In genomic region chr20:9978395-9979004, GRCh38 we compare ENCODE assay signal across 8 cellular contexts. TPM values are rescaled to one million over a fixed set of nuclear protein-coding genes. Genes with fewer than 3 reads are reported as not detected.
DNase-seq lines count a peak whose midpoint lies in the region; ATAC-seq and TF ChIP-seq lines count a peak whose summit lies in the region.

No MANE protein-coding gene starts in this region.

- no peak overlapping the region for H3K9ac ChIP-seq in HCT116 (ENCODE audit: low read length)
- no peak overlapping the region for H3K9ac ChIP-seq in OCI-LY3 (ENCODE audit: low read length)

- H3K27ac ChIP-seq in HCT116 (ENCODE audit: low read depth, low read length) (peak overlapping the region; percentile 46; the same call in 1 of the 2 replicates), OCI-LY3 (ENCODE audit: low read length) (no peak overlapping the region), right cardiac atrium (ENCODE audit: low read length) (no peak overlapping the region)

- no peaks in the 10 kb centered on the region for H3K9me2 ChIP-seq in HCT116 (ENCODE audit: insufficient read depth)

- in situ Hi-C loops in ACHN (cut with HindIII; ENCODE audit: low pct_ligation_motif_present, low pct_unique_long_range_greater_than_20kb, low sequenced_read_pairs): no loop called here

- H3K9me3 ChIP-seq in HCT116 (ENCODE audit: control insufficient read depth in 1 of 2, insufficient read depth in 1 of 2, low read depth in 1 of 2, low read length in 2 of 2) (no peaks in the 10 kb centered on the region), OCI-LY3 (ENCODE audit: insufficient read depth, low read length) (no peaks in the 10 kb centered on the region), right cardiac atrium (ENCODE audit: control insufficient read depth, low read length) (no peaks in the 10 kb centered on the region)

- TF ChIP-seq CTCF in GM10248 (IDR thresholded peaks at IDR 0.05; ENCODE audit: control extremely low read depth, extremely low read depth, low read depth, missing control alignments): peak; percentile 81
- peak; percentile 59 to 91 (median 82) for TF ChIP-seq CTCF in HCT116 (IDR thresholded peaks at IDR 0.05 in 2 of 3, conservative IDR thresholded peaks at IDR 0.05 in 1 of 3; ENCODE audit: borderline replicate concordance in 1 of 3, insufficient read depth in 1 of 3, low read depth in 2 of 3, low read length in 2 of 3)
- TF ChIP-seq CTCF in OCI-LY3 (IDR thresholded peaks at IDR 0.05; ENCODE audit: low read depth, low read length): peak; percentile 97

- no peaks in the 10 kb centered on the region for H3K27me3 ChIP-seq in HCT116 (ENCODE audit: insufficient read depth, low read length)
- H3K27me3 ChIP-seq in OCI-LY3 (ENCODE audit: low read depth, low read length): peaks cover 65% of the 10 kb centered on the region
- no peaks in the 10 kb centered on the region for H3K27me3 ChIP-seq in right cardiac atrium (ENCODE audit: control insufficient read depth, insufficient read depth)

- peak; percentile 95 for TF ChIP-seq RAD21 in HCT116 (IDR thresholded peaks at IDR 0.05; ENCODE audit: low read depth)

- DNase-seq in ACHN (peak; percentile 69), GM10248 (ENCODE audit: extremely low spot score) (peak; percentile 50), HCT116 (ENCODE audit: low read depth, low spot score) (peak; percentile 79), LHCN-M2 (ENCODE audit: low read depth) (peak; percentile 85), astrocyte of the hippocampus (ENCODE audit: low read depth, low spot score) (peak; percentile 87), right cardiac atrium (peak in 1 of 3 donors; percentile 7), skeletal muscle cell (ENCODE audit: low read depth) (peak; percentile 71)

- intact Hi-C loops in HCT116 (cut with micrococcal nuclease) (loop anchor here (1.0 to 5.0 kb wide), 7 partner anchors 112 to 1566 kb away; partner anchors contain the start of gene JAG1), right cardiac atrium (cut with DNase I) (loop anchor here (2.0 to 10.0 kb wide), 6 partner anchors 112 to 1566 kb away; no protein-coding TSS in a partner anchor)

- H4K20me1 ChIP-seq in HCT116 (ENCODE audit: insufficient read depth) (no peaks in the 10 kb centered on the region), OCI-LY3 (ENCODE audit: insufficient read depth, low read length) (0 out of 2 replicates have a peak, but pooled peaks cover 7% of the 10 kb centered on the region)

- 17% methylated on average over 6 of the region's 6 CpGs for WGBS in right cardiac atrium

- ATAC-seq in HCT116 (peak; percentile 76), right cardiac atrium (peak; percentile 90 to 93)

- BruUV-seq in HCT116 (replicated peaks; lab: Mats Ljungman, UMichigan): no TSS peak

- H2AFZ ChIP-seq in HCT116 (ENCODE audit: low read depth, low read length, poor library complexity, severe bottlenecking): peak overlapping the region; percentile 73
- H2AFZ ChIP-seq in OCI-LY3 (ENCODE audit: low read depth, low read length): no peak overlapping the region

- H3K79me2 ChIP-seq in HCT116 (ENCODE audit: insufficient read depth, low read length) (no peaks in the 10 kb centered on the region), OCI-LY3 (ENCODE audit: low read length) (no peaks in the 10 kb centered on the region)

- TF ChIP-seq POLR2A in HCT116 (IDR thresholded peaks at IDR 0.05; ENCODE audit: borderline replicate concordance, extremely low read depth, insufficient read depth, insufficient read length): no peak

- POLR2A ChIA-PET in GM10248 (lab: Yijun Ruan, JAX) (no interaction called here), HCT116 (lab: Charles Lee) (interaction anchor here (1.0 to 1.8 kb wide), 3 partner anchors 56 to 362 kb away, joined by 3 to 6 read pairs (median 4); partner anchors contain the start of gene ANKEF1)

- H3K4me2 ChIP-seq in HCT116 (ENCODE audit: low read length): peak overlapping the region; percentile 40
- H3K4me2 ChIP-seq in OCI-LY3 (ENCODE audit: low read length): peak overlapping the region; percentile 31; the same call in 1 of the 2 replicates

- H3K4me1 ChIP-seq in HCT116 (ENCODE audit: control insufficient read depth in 1 of 2, insufficient read depth in 2 of 2, low read length in 2 of 2) (peaks cover 17 to 19% of the 10 kb centered on the region in 2 experiments; a peak in 2 of 4 replicates), OCI-LY3 (ENCODE audit: low read length) (0 out of 2 replicates have a peak, but pooled peaks cover 8% of the 10 kb centered on the region), right cardiac atrium (ENCODE audit: control insufficient read depth, insufficient read depth, low read length) (no peaks in the 10 kb centered on the region)

- RAD21 ChIA-PET in HCT116 (lab: Charles Lee; ENCODE audit: low non-redundant PET in 1 of 2, low total read pairs in 2 of 2, uncharacterized antibody in 2 of 2, unreplicated experiment in 2 of 2): interaction anchor here (0.6 to 1.9 kb wide), 10 partner anchors 33 to 456 kb away, joined by 3 to 15 read pairs (median 4); partner anchors contain the start of genes MKKS (in 1 of the 2) and SLX4IP (in 1 of the 2)

- H3K4me3 ChIP-seq in HCT116 (replicated peaks in 1 of 2; ENCODE audit: low read depth in 1 of 2, low read length in 2 of 2) (peak overlapping the region; percentile 8 to 23; a peak in 2 of 4 replicates), OCI-LY3 (ENCODE audit: low read length) (no peak overlapping the region), right cardiac atrium (ENCODE audit: low read length) (no peak overlapping the region), skeletal muscle cell (ENCODE audit: low read depth, low read length) (no peak overlapping the region)

- CTCF ChIA-PET in GM10248 (lab: Yijun Ruan, JAX): interaction anchor here (0.6 to 4.8 kb wide), 31 partner anchors 8 to 1565 kb away, joined by 3 to 33 read pairs (median 4); partner anchors contain the start of genes JAG1 and MKKS
- CTCF ChIA-PET in HCT116 (lab: Charles Lee): interaction anchor here (0.8 to 4.6 kb wide), 27 partner anchors 11 to 1565 kb away, joined by 3 to 52 read pairs (median 4); partner anchors contain the start of genes ANKEF1 and MKKS

- H3K36me3 ChIP-seq in HCT116 (ENCODE audit: control insufficient read depth in 1 of 2, insufficient read depth in 2 of 2, low read length in 2 of 2) (no peaks in the 10 kb centered on the region), OCI-LY3 (replicated peaks; ENCODE audit: low read depth, low read length) (no peaks in the 10 kb centered on the region)

TF ChIP-seq in HCT116, 20 proteins besides CTCF, POLR2A, EP300 and RAD21:
- TF ChIP-seq SP1 (IDR thresholded peaks at IDR 0.05; ENCODE audit: low read depth) (0 out of 2 replicates have a peak, but pooled peaks have one; percentile 8), ATF3 (IDR thresholded peaks at IDR 0.05) (peak; percentile 14; the same call in 1 of the 2 replicates), POLR2AphosphoS5 (IDR thresholded peaks at IDR 0.05; ENCODE audit: low read depth, low read length) (no peak), MAX (IDR thresholded peaks at IDR 0.05) (0 out of 2 replicates have a peak, but pooled peaks have one; percentile 38), ELF1 (IDR thresholded peaks at IDR 0.05; ENCODE audit: borderline replicate concordance, low read depth) (no peak), CBX3 (IDR thresholded peaks at IDR 0.05; ENCODE audit: low read depth) (peak; percentile 72; the same call in 1 of the 2 replicates), JUND (IDR thresholded peaks at IDR 0.05) (peak; percentile 49), TCF7L2 (IDR thresholded peaks at IDR 0.05; ENCODE audit: borderline replicate concordance, extremely low read depth, insufficient read depth, insufficient read length) (no peak), FOSL1 (IDR thresholded peaks at IDR 0.05; ENCODE audit: low read depth) (0 out of 2 replicates have a peak, but pooled peaks have one; percentile 21)

RNA-seq across cellular contexts. Expression of gene ANKEF1, which starts 56.3 kb away (rescaled TPM):
- total RNA-seq in HCT116 (2021; ENCODE audit: unreplicated experiment): 15.8 TPM
- 5.0 and 7.5 TPM in 2 replicates for polyA plus RNA-seq in HCT116 (2012)
- total RNA-seq in LHCN-M2 (2014; rRNA removed): 0.23 and 0.26 TPM in 2 replicates
- not detected for polyA plus RNA-seq in LHCN-M2 (2012)
- total RNA-seq in right cardiac atrium: 1 to 10 TPM; 2.1 to 2.9 (median 2.6) TPM
- polyA plus RNA-seq in right cardiac atrium: 0.75 TPM

Comparison
In these comparisons a context has a peak if more than half of its experiments do, and no peak if none do; other contexts are left out.
1. H3K4me3 ChIP-seq: peak in HCT116 (2 of 2); none in OCI-LY3 (single experiment), right cardiac atrium (single experiment) and skeletal muscle cell (single experiment).
2. Peak in every context shown above with its lines, with median percentiles within 50 percentile points of each other: CTCF ChIP-seq.